ENCODE assay signal across 1 cellular context in the genomic region with DNA sequence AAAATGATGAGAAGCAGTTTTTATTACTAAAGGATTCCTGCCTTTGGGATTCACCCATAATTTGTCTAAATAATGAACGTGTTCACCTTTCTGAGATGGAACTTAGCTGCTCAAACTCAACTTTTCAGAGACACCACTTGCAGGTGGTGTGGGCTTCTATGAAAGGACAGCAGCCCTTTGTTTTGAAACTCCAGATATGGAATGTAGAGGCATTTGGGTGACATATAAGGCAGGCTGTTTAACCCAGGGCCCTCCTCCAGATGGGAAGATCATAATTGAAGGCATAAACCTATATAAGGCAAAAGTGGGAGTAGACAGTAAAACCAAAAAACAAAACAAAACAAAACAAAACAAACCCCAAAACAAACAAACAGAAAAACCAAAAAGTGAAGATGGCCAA.
TF ChIP-seq lines count a peak whose summit lies in the region.

No MANE protein-coding gene starts in this region.

TF ChIP-seq in GM12878, 131 proteins besides CTCF, POLR2A, EP300 and RAD21:
- TF ChIP-seq LARP7 (IDR thresholded peaks at IDR 0.05): no peak
- TF ChIP-seq MXI1 (IDR thresholded peaks at IDR 0.05; ENCODE audit: low read depth, low read length): no peak
- TF ChIP-seq CBX3 (IDR thresholded peaks at IDR 0.05; ENCODE audit: borderline replicate concordance, low read depth): no peak
- TF ChIP-seq, protein P1, sequence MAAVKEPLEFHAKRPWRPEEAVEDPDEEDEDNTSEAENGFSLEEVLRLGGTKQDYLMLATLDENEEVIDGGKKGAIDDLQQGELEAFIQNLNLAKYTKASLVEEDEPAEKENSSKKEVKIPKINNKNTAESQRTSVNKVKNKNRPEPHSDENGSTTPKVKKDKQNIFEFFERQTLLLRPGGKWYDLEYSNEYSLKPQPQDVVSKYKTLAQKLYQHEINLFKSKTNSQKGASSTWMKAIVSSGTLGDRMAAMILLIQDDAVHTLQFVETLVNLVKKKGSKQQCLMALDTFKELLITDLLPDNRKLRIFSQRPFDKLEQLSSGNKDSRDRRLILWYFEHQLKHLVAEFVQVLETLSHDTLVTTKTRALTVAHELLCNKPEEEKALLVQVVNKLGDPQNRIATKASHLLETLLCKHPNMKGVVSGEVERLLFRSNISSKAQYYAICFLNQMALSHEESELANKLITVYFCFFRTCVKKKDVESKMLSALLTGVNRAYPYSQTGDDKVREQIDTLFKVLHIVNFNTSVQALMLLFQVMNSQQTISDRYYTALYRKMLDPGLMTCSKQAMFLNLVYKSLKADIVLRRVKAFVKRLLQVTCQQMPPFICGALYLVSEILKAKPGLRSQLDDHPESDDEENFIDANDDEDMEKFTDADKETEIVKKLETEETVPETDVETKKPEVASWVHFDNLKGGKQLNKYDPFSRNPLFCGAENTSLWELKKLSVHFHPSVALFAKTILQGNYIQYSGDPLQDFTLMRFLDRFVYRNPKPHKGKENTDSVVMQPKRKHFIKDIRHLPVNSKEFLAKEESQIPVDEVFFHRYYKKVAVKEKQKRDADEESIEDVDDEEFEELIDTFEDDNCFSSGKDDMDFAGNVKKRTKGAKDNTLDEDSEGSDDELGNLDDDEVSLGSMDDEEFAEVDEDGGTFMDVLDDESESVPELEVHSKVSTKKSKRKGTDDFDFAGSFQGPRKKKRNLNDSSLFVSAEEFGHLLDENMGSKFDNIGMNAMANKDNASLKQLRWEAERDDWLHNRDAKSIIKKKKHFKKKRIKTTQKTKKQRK (IDR thresholded peaks at IDR 0.05; ENCODE audit: low read depth, low read length): no peak
